In genomic region chr15:33310481-33311311, GRCh38 we compare ENCODE assay signal across 1 cellular context.
TF ChIP-seq lines count a peak whose summit lies in the region.

RYR3 (plus strand) TSS chr15:33310967; CDS start chr15:33311046, 79 bp downstream.

TF ChIP-seq in A549, 52 proteins besides CTCF, POLR2A, EP300 and RAD21 (continued from another document):
- TF ChIP-seq ATOH8 (CRISPR knock-in tag; IDR thresholded peaks at IDR 0.05; ENCODE audit: low read depth), result no peak
- TF ChIP-seq TFCP2L1 (CRISPR knock-in tag; IDR thresholded peaks at IDR 0.05), result no peak
- no peak for TF ChIP-seq NFE2L2 (conservative IDR thresholded peaks at IDR 0.05; ENCODE audit: low read length)
- TF ChIP-seq EHMT2 (IDR thresholded peaks at IDR 0.05; ENCODE audit: low read depth), result no peak
- TF ChIP-seq ZSCAN20 (CRISPR knock-in tag; IDR thresholded peaks at IDR 0.05), result no peak
